Comparison of ENCODE assay signal across 23 cellular contexts in the genomic region with DNA sequence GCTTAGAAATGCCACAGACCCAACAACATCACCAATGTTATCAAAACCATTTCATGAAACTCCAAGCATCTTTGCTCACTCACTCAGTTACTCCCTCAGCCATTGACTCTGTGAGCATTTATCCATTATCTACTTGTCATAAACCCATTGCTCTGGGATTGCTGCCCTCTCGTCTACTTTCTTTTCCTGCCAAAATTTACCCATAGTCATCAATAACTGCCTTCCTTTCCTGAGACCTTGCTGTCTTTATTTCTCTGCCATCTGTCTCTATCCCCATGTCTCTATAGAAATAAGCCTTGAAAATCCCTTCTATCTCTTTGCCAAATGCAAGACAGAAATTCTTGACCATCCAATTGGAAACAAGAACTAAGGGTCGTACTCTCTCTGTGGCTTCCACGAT. TPM values are rescaled to one million over a fixed set of nuclear protein-coding genes. Genes with fewer than 3 reads are reported as not detected.
DNase-seq lines count a peak whose midpoint lies in the region; ATAC-seq, FAIRE-seq and TF ChIP-seq lines count a peak whose summit lies in the region.
"Had no signal": no experiment of that assay in that cellular context is flagged by ENCODE, and none has a peak within 500 bp of the region (broad histone marks: within the 10 kb centered on the region; RNA-seq: fewer than 3 reads in every experiment).

No MANE protein-coding gene starts in this region.

- TF ChIP-seq RAD21 in A549 (conservative IDR thresholded peaks at IDR 0.05 in 1 of 2, IDR thresholded peaks at IDR 0.05 in 1 of 2): no peak

- intact Hi-C loops in activated CD4-positive, alpha-beta memory T cell treated with anti-CD3 and anti-CD28 coated beads for 36 hours (cut with micrococcal nuclease): loop anchor here (10.0 kb wide), 2 partner anchors 124 to 334 kb away; no protein-coding TSS in a partner anchor

- H3K4me3 Mint-ChIP-seq in activated naive CD4-positive, alpha-beta T cell treated with anti-CD3 and anti-CD28 coated beads, Interleukin-2, amount 50 U/mL, for 24 hours: no peak overlapping the region
- H3K4me3 Mint-ChIP-seq in activated naive CD4-positive, alpha-beta T cell treated with anti-CD3 and anti-CD28 coated beads, Interleukin-2, amount 10 ng/mL, durations not matched to agents 7 days and 5 days: no peak overlapping the region
- H3K4me3 Mint-ChIP-seq in activated CD4-positive, alpha-beta memory T cell treated with anti-CD3 and anti-CD28 coated beads for 36 hours: no peak overlapping the region
- H3K4me3 Mint-ChIP-seq: B cell; CD4-positive, alpha-beta T cell; CD8-positive, alpha-beta T cell had no signal

- no peaks in the 10 kb centered on the region for H3K36me3 Mint-ChIP-seq in activated naive CD4-positive, alpha-beta T cell treated with anti-CD3 and anti-CD28 coated beads, Interleukin-2, amount 50 U/mL, for 24 hours
- H3K36me3 Mint-ChIP-seq in activated naive CD4-positive, alpha-beta T cell treated with anti-CD3 and anti-CD28 coated beads, Interleukin-2, amount 10 ng/mL, durations not matched to agents 7 days and 5 days: no peaks in the 10 kb centered on the region
- no peaks in the 10 kb centered on the region for H3K36me3 Mint-ChIP-seq in activated CD4-positive, alpha-beta memory T cell treated with anti-CD3 and anti-CD28 coated beads for 36 hours
- H3K36me3 Mint-ChIP-seq: CD8-positive, alpha-beta T cell had no signal

- H3K27ac Mint-ChIP-seq in activated naive CD4-positive, alpha-beta T cell treated with anti-CD3 and anti-CD28 coated beads, Interleukin-2, amount 50 U/mL, for 24 hours: peak overlapping the region; percentile 9
- no peak overlapping the region for H3K27ac Mint-ChIP-seq in activated naive CD4-positive, alpha-beta T cell treated with anti-CD3 and anti-CD28 coated beads, Interleukin-2, amount 10 ng/mL, durations not matched to agents 7 days and 5 days
- no peak overlapping the region for H3K27ac Mint-ChIP-seq in activated CD4-positive, alpha-beta memory T cell treated with anti-CD3 and anti-CD28 coated beads for 36 hours
- H3K27ac Mint-ChIP-seq: B cell; CD4-positive, alpha-beta T cell; CD8-positive, alpha-beta T cell had no signal

- no peak for FAIRE-seq in A549 (lab: Jason Lieb, UNC)
- FAIRE-seq: D721Med, G401.6, GM12891, GM19239 had no signal

- 13% methylated on average over 3 of the region's 3 CpGs for WGBS in A549 (ENCODE audit: missing lambda C conversion rate)

- POLR2A ChIA-PET in A549 (lab: Yijun Ruan, JAX): no interaction called here
- POLR2A ChIA-PET in activated CD4-positive, alpha-beta memory T cell treated with anti-CD3 and anti-CD28 coated beads for 36 hours (lab: Charles Lee): no interaction called here

- H3K4me1 ChIP-seq in A549: no peaks in the 10 kb centered on the region
- H3K4me1 ChIP-seq: Caco-2 had no signal

- no peak for TF ChIP-seq EP300 in A549 (IDR thresholded peaks at IDR 0.05)

- no peak overlapping the region for H3K4me2 ChIP-seq in A549
- H3K4me2 ChIP-seq: BLaER1 treated with 17β-estradiol and CSF1 and Interleukin-3, amounts not matched to agents 10 nM and 100 nM had no signal

- H3K4me3 ChIP-seq in A549: no peak overlapping the region
- H3K4me3 ChIP-seq: BLaER1 treated with 17β-estradiol and CSF1 and Interleukin-3, amounts not matched to agents 10 nM and 100 nM had no signal

- H3K27me3 Mint-ChIP-seq in activated naive CD4-positive, alpha-beta T cell treated with anti-CD3 and anti-CD28 coated beads, Interleukin-2, amount 50 U/mL, for 24 hours: peaks cover 2% of the 10 kb centered on the region
- H3K27me3 Mint-ChIP-seq in activated naive CD4-positive, alpha-beta T cell treated with anti-CD3 and anti-CD28 coated beads, Interleukin-2, amount 10 ng/mL, durations not matched to agents 7 days and 5 days: peaks cover 6% of the 10 kb centered on the region
- peaks cover 18% of the 10 kb centered on the region for H3K27me3 Mint-ChIP-seq in activated CD4-positive, alpha-beta memory T cell treated with anti-CD3 and anti-CD28 coated beads for 36 hours

- no peak for ATAC-seq in A549
- ATAC-seq: CD8-positive, alpha-beta T cell had no signal

- no peak for TF ChIP-seq CTCF in A549 (IDR thresholded peaks at IDR 0.05)

- H3K4me1 Mint-ChIP-seq in activated naive CD4-positive, alpha-beta T cell treated with anti-CD3 and anti-CD28 coated beads, Interleukin-2, amount 50 U/mL, for 24 hours: peaks cover 43% of the 10 kb centered on the region
- peaks cover 6% of the 10 kb centered on the region for H3K4me1 Mint-ChIP-seq in activated naive CD4-positive, alpha-beta T cell treated with anti-CD3 and anti-CD28 coated beads, Interleukin-2, amount 10 ng/mL, durations not matched to agents 7 days and 5 days
- peaks cover 6% of the 10 kb centered on the region for H3K4me1 Mint-ChIP-seq in activated CD4-positive, alpha-beta memory T cell treated with anti-CD3 and anti-CD28 coated beads for 36 hours (ENCODE audit: low read depth)
- H3K4me1 Mint-ChIP-seq: B cell had no signal

- no peak for TF ChIP-seq POLR2A in A549 (IDR thresholded peaks at IDR 0.05; ENCODE audit: low read length)

- no peaks in the 10 kb centered on the region for H3K9me3 Mint-ChIP-seq in activated naive CD4-positive, alpha-beta T cell treated with anti-CD3 and anti-CD28 coated beads, Interleukin-2, amount 50 U/mL, for 24 hours
- H3K9me3 Mint-ChIP-seq in activated naive CD4-positive, alpha-beta T cell treated with anti-CD3 and anti-CD28 coated beads, Interleukin-2, amount 10 ng/mL, durations not matched to agents 7 days and 5 days: no peaks in the 10 kb centered on the region
- H3K9me3 Mint-ChIP-seq in activated CD4-positive, alpha-beta memory T cell treated with anti-CD3 and anti-CD28 coated beads for 36 hours: no peaks in the 10 kb centered on the region
- H3K9me3 Mint-ChIP-seq: CD4-positive, alpha-beta T cell; CD8-positive, alpha-beta T cell had no signal

- H3K9me3 ChIP-seq in A549: no peaks in the 10 kb centered on the region
- H3K9me3 ChIP-seq: BLaER1 treated with 17β-estradiol and CSF1 and Interleukin-3, amounts not matched to agents 10 nM and 100 nM; Caco-2 had no signal

- CTCF ChIA-PET in activated naive CD4-positive, alpha-beta T cell treated with anti-CD3 and anti-CD28 coated beads, Interleukin-2, amount 10 ng/mL, durations not matched to agents 7 days and 5 days (lab: Charles Lee): no interaction called here
- CTCF ChIA-PET in A549 (lab: Yijun Ruan, JAX): interaction anchor here (2.6 to 4.6 kb wide), 3 partner anchors 12 to 1496 kb away, joined by 9 to 37 read pairs (median 19); no protein-coding TSS in a partner anchor
- CTCF ChIA-PET in activated CD4-positive, alpha-beta memory T cell treated with anti-CD3 and anti-CD28 coated beads for 36 hours (lab: Charles Lee): no interaction called here

- DNase-seq in activated naive CD4-positive, alpha-beta T cell treated with anti-CD3 and anti-CD28 coated beads, Interleukin-2, amount 10 ng/mL, durations not matched to agents 7 days and 5 days: no peak
- no peak for DNase-seq in A549 (ENCODE audit: low read depth in 1 of 2, low spot score in 1 of 2)
- DNase-seq in NCI-H446 treated with DMSO at 0.1 percent for 48 hours (lab: John Stamatoyannopoulos, UW): peak; percentile 95
- peak; percentile 11 for DNase-seq in pons (ENCODE audit: low spot score)
- no peak for DNase-seq in activated CD4-positive, alpha-beta memory T cell treated with anti-CD3 and anti-CD28 coated beads for 36 hours
- no peak for DNase-seq in middle frontal gyrus (ENCODE audit: extremely low spot score, low spot score)
- DNase-seq: ACHN; AML-193; Caco-2; Calu3; CD4-positive, alpha-beta T cell; CD8-positive, alpha-beta T cell; DMS79 treated with DMSO at 0.1 percent for 48 hours; GF-D8 had no signal

- no peak overlapping the region for H3K27ac ChIP-seq in A549
- H3K27ac ChIP-seq: 22Rv1; BLaER1 treated with 17β-estradiol and CSF1 and Interleukin-3, amounts not matched to agents 10 nM and 100 nM; C4-2B had no signal

TF ChIP-seq in A549, 52 proteins besides CTCF, POLR2A, EP300 and RAD21:
- no peak for TF ChIP-seq NR3C1 (IDR thresholded peaks at IDR 0.05)
- TF ChIP-seq MAFK (IDR thresholded peaks at IDR 0.05; ENCODE audit: partially characterized antibody): peak; percentile 50

RNA-seq across cellular contexts. Expression of gene PUM3, which starts 26.4 kb away (rescaled TPM):
- polyA plus RNA-seq in A549 (2011; rRNA removed) (62.2 and 94.8 TPM in 2 replicates), A549 (2017; fragmentation: RNase III; extraction: RNeasy Plus Mini Kit Qiagen cat#74134 plus additional on column Dnase treatment) (71.2 to 81.2 TPM (median 78.0 TPM) in 3 replicates)
- 31.3 and 35.5 TPM in 2 replicates for polyA plus RNA-seq in A549 (2012; cell fraction: cytosol; rRNA removed)
- 24.8 and 38.6 TPM in 2 replicates for polyA plus RNA-seq in A549 (2012; cell fraction: nucleus; rRNA removed)
- polyA minus RNA-seq in A549 (2011; rRNA and poly(A)+ RNA removed): 42.9 and 56.2 TPM in 2 replicates
- 10 to 100 TPM; 85.3 to 92.4 TPM for total RNA-seq in activated CD4-positive, alpha-beta memory T cell treated with anti-CD3 and anti-CD28 coated beads for 36 hours

Comparison
In these comparisons a context has a peak if more than half of its experiments do, and no peak if none do; other contexts are left out.
1. DNase-seq: peak in NCI-H446 treated with DMSO at 0.1 percent for 48 hours (single experiment) and pons (single experiment); none in activated naive CD4-positive, alpha-beta T cell treated with anti-CD3 and anti-CD28 coated beads, Interleukin-2, amount 10 ng/mL, durations not matched to agents 7 days and 5 days (single experiment), A549 (0 of 2), activated CD4-positive, alpha-beta memory T cell treated with anti-CD3 and anti-CD28 coated beads for 36 hours (single experiment) and middle frontal gyrus (single experiment).